Comparison of ENCODE assay signal across 10 cellular contexts in genomic region chr12:31406345-31406744, GRCh38.
DNase-seq lines count a peak whose midpoint lies in the region; ATAC-seq, FAIRE-seq and TF ChIP-seq lines count a peak whose summit lies in the region.
"Had no signal": no experiment of that assay in that cellular context is flagged by ENCODE, and none has a peak within 500 bp of the region (broad histone marks: within the 10 kb centered on the region; RNA-seq: fewer than 3 reads in every experiment).

No MANE protein-coding gene starts in this region.

- peak; percentile 79 for ATAC-seq in GM18861 (IDR thresholded peaks at IDR 0.05; ENCODE audit: unreplicated experiment)
- peak; percentile 67 for ATAC-seq in GM21576 (IDR thresholded peaks at IDR 0.05; ENCODE audit: unreplicated experiment)
- peak; percentile 72 for ATAC-seq in HG03354 (IDR thresholded peaks at IDR 0.05; ENCODE audit: poor library complexity, severe bottlenecking, unreplicated experiment)
- peak; percentile 77 for ATAC-seq in GM12878
- no peak for ATAC-seq in upper lobe of left lung (ENCODE audit: low FRiP score in 2 of 2)

- no peak for TF ChIP-seq CTCF in GM12878 (IDR thresholded peaks at IDR 0.05 in 2 of 3, conservative IDR thresholded peaks at IDR 0.05 in 1 of 3; ENCODE audit: control insufficient read depth in 2 of 3, extremely low read depth in 1 of 3, insufficient read depth in 1 of 3, low read depth in 3 of 3, low read length in 3 of 3)
- no peak for TF ChIP-seq CTCF in upper lobe of left lung (IDR thresholded peaks at IDR 0.05)
- TF ChIP-seq CTCF in esophagus muscularis mucosa (IDR thresholded peaks at IDR 0.05): no peak

- intact Hi-C loops in GM12878 (cut with micrococcal nuclease; ENCODE audit: unreplicated experiment) (loop anchor here (5.0 to 10.0 kb wide), 4 partner anchors 61 to 658 kb away; no protein-coding TSS in a partner anchor), esophagus muscularis mucosa (cut with DNase I) (no loop called here)

- DNase-seq in GM12878 (ENCODE audit: low read depth, low spot score): peak; percentile 65
- no peak for DNase-seq in upper lobe of left lung
- DNase-seq in esophagus muscularis mucosa (ENCODE audit: extremely low spot score): no peak
- DNase-seq in T1000 (lab: John Stamatoyannopoulos, UW): no peak
- no peak for DNase-seq in EL
- DNase-seq: DMS79, NCI-H1694 treated with DMSO at 0.1 percent for 48 hours had no signal

- H3K36me3 ChIP-seq in GM12878 (ENCODE audit: control insufficient read depth in 2 of 2, insufficient read depth in 2 of 2, low read length in 1 of 2): peaks cover 0 to 4% of the 10 kb centered on the region in 2 experiments; a peak in 1 of 4 replicates
- no peaks in the 10 kb centered on the region for H3K36me3 ChIP-seq in upper lobe of left lung
- peaks cover 0 to 29% (median 16%) of the 10 kb centered on the region in 4 donors for H3K36me3 ChIP-seq in esophagus muscularis mucosa

- H3K9me3 ChIP-seq in GM12878 (replicated peaks; ENCODE audit: control insufficient read depth, insufficient read depth, low read length): no peaks in the 10 kb centered on the region
- no peaks in the 10 kb centered on the region for H3K9me3 ChIP-seq in upper lobe of left lung
- H3K9me3 ChIP-seq in esophagus muscularis mucosa: no peaks in the 10 kb centered on the region

- peak; percentile 31 for TF ChIP-seq RAD21 in GM12878 (IDR thresholded peaks at IDR 0.05; ENCODE audit: insufficient read depth, low read depth, low read length)

- H3K27me3 ChIP-seq in GM12878 (replicated peaks in 1 of 2; ENCODE audit: control insufficient read depth in 2 of 2, insufficient read depth in 2 of 2, low read length in 1 of 2): no peaks in the 10 kb centered on the region
- no peaks in the 10 kb centered on the region for H3K27me3 ChIP-seq in upper lobe of left lung
- H3K27me3 ChIP-seq in esophagus muscularis mucosa: no peaks in the 10 kb centered on the region

- peak; percentile 18 for FAIRE-seq in GM12878 (lab: Jason Lieb, UNC)

- CTCF ChIA-PET in GM12878 (lab: Yijun Ruan, JAX): interaction anchor here (0.7 to 5.6 kb wide), 4 partner anchors 44 to 247 kb away, joined by 3 to 54 read pairs (median 20); no protein-coding TSS in a partner anchor

- 0% methylated on average over 1 of the region's 1 CpG for WGBS in GM12878 (ENCODE audit: insufficient coverage, insufficient replicate concordance, low lambda C conversion rate, missing lambda C conversion rate)
- WGBS in upper lobe of left lung, 2 donors: 64 to 71% methylated on average over 1 of the region's 1 CpG
- WGBS in esophagus muscularis mucosa: 71% methylated on average over 1 of the region's 1 CpG

- POLR2A ChIA-PET in GM12878 (lab: Charles Lee): no interaction called here

- SMC1A ChIA-PET in GM12878 (lab: Charles Lee; ENCODE audit: uncharacterized antibody, unreplicated experiment): interaction anchor here (1.3 to 5.2 kb wide), 3 partner anchors 229 to 247 kb away, joined by 4 to 31 read pairs (median 8); no protein-coding TSS in a partner anchor

- no peaks in the 10 kb centered on the region for H4K20me1 ChIP-seq in GM12878 (ENCODE audit: control insufficient read depth, insufficient read depth)

- no peak overlapping the region for H3K9ac ChIP-seq in GM12878 (ENCODE audit: control insufficient read depth, insufficient read depth, low read length)

- no peak for TF ChIP-seq POLR2A in GM12878 (IDR thresholded peaks at IDR 0.05; ENCODE audit: low read depth, low read length)
- no peak for TF ChIP-seq POLR2A in upper lobe of left lung (IDR thresholded peaks at IDR 0.05)
- no peak for TF ChIP-seq POLR2A in esophagus muscularis mucosa (IDR thresholded peaks at IDR 0.05; ENCODE audit: low read depth)

- peaks cover 40% of the 10 kb centered on the region for H3K4me1 ChIP-seq in GM12878 (ENCODE audit: control insufficient read depth, insufficient read depth, low read length)
- H3K4me1 ChIP-seq in upper lobe of left lung: no peaks in the 10 kb centered on the region
- H3K4me1 ChIP-seq in esophagus muscularis mucosa: peaks cover 0 to 7% (median 3%) of the 10 kb centered on the region in 4 donors

- H3K4me2 ChIP-seq in GM12878 (ENCODE audit: control insufficient read depth, insufficient read depth): peak overlapping the region; percentile 70

- H3K4me3 ChIP-seq in GM12878 (peak overlapping the region; percentile 15), upper lobe of left lung (no peak overlapping the region), esophagus muscularis mucosa (no peak overlapping the region)

- TF ChIP-seq EP300 in GM12878 (IDR thresholded peaks at IDR 0.05; ENCODE audit: borderline replicate concordance in 1 of 2, control insufficient read depth in 1 of 2, low read depth in 2 of 2, low read length in 2 of 2) (peak in 1 of 2 experiments; percentile 36; a peak in 1 of 4 replicates), upper lobe of left lung (IDR thresholded peaks at IDR 0.05) (no peak), esophagus muscularis mucosa (IDR thresholded peaks at IDR 0.05) (no peak)

- no peaks in the 10 kb centered on the region for H3K79me2 ChIP-seq in GM12878 (ENCODE audit: control insufficient read depth, insufficient read depth, low read length)

- RAD21 ChIA-PET in GM12878 (lab: Charles Lee; ENCODE audit: unreplicated experiment): interaction anchor here (0.7 to 3.3 kb wide), 4 partner anchors 197 to 858 kb away, joined by 3 to 15 read pairs (median 4); no protein-coding TSS in a partner anchor

- H3K27ac ChIP-seq in GM12878 (ENCODE audit: control insufficient read depth, insufficient read depth) (peak overlapping the region; percentile 85), upper lobe of left lung (no peak overlapping the region), esophagus muscularis mucosa (replicated peaks in 1 of 4) (no peak overlapping the region)

- BruUV-seq in GM12878 (replicated peaks; lab: Mats Ljungman, UMichigan): no TSS peak

- in situ Hi-C loops in GM12878 (cut with MboI): loop anchor here (10.0 kb wide), 1 partner anchor 908 kb away; no protein-coding TSS in a partner anchor

- H2AFZ ChIP-seq in GM12878 (ENCODE audit: control insufficient read depth, low read depth, low read length): no peak overlapping the region

TF ChIP-seq in GM12878, 131 proteins besides CTCF, POLR2A, EP300 and RAD21 (continues in another document):
- TF ChIP-seq HSF1 (IDR thresholded peaks at IDR 0.05; ENCODE audit: low read depth, low read length) (no peak), NFXL1 (IDR thresholded peaks at IDR 0.05; ENCODE audit: borderline replicate concordance) (no peak), REST (IDR thresholded peaks at IDR 0.05; ENCODE audit: low read depth, low read length) (no peak), IKZF1 (conservative IDR thresholded peaks at IDR 0.05) (no peak), MTA2 (IDR thresholded peaks at IDR 0.05; ENCODE audit: low read depth) (peak; percentile 57; the same call in 1 of the 2 replicates), NBN (IDR thresholded peaks at IDR 0.05) (no peak), SREBF2 (IDR thresholded peaks at IDR 0.05; ENCODE audit: low read length) (no peak), STAT1 (conservative IDR thresholded peaks at IDR 0.05) (no peak), MYB (IDR thresholded peaks at IDR 0.05; ENCODE audit: borderline replicate concordance, low read depth, low read length) (no peak), SIX5 (IDR thresholded peaks at IDR 0.05; ENCODE audit: low read depth, low read length, severe bottlenecking) (no peak), USF2 (IDR thresholded peaks at IDR 0.05; ENCODE audit: borderline replicate concordance, low read depth, low read length) (no peak), LARP7 (IDR thresholded peaks at IDR 0.05) (no peak), CREB1 (IDR thresholded peaks at IDR 0.05; ENCODE audit: low read depth) (peak; percentile 56; the same call in 1 of the 2 replicates)

Comparison
In these comparisons a context has a peak if more than half of its experiments do, and no peak if none do; other contexts are left out.
1. ATAC-seq: peak in GM18861 (single experiment), GM21576 (single experiment), HG03354 (single experiment) and GM12878 (single experiment); none in upper lobe of left lung (0 of 2).